ENCODE assay signal across 2 cellular contexts in the genomic region with DNA sequence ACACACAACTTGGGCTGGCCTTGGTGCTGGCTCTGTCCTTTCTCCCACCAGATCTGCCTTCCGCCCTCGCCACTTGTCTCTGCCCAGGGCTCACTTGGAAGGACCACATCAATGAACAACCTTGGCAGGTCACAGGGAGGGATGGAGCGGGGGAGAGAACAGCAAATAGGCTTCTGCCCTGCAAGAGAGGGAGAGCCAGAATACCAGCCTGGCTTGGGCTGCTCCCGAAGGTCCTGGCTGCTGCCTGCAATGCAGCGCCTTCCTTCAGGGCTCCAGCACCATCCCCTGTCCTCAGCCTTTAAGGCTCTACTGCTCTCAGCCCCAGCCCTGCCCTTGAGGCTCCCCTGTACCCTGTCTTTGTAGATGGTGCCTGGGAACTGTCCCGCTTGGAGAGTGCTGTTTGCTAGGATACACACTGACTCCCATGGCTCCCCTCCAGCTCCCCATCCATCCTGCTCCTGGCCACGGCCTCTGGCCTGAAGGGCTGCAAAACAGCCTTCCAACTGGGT.
TF ChIP-seq lines count a peak whose summit lies in the region.

No MANE protein-coding gene starts in this region.

TF ChIP-seq in IMR-90, 13 proteins besides CTCF, POLR2A, EP300 and RAD21:
- TF ChIP-seq FOS (IDR thresholded peaks at IDR 0.05; ENCODE audit: low read depth, low read length) (no peak), BHLHE40 (IDR thresholded peaks at IDR 0.05; ENCODE audit: low read depth, low read length) (no peak), CHD1 (IDR thresholded peaks at IDR 0.05; ENCODE audit: low read depth, low read length) (no peak), CEBPB (IDR thresholded peaks at IDR 0.05; ENCODE audit: low read depth, low read length) (no peak), RCOR1 (IDR thresholded peaks at IDR 0.05; ENCODE audit: insufficient replicate concordance, low read length) (no peak), NFE2L2 (IDR thresholded peaks at IDR 0.05; ENCODE audit: low read depth, low read length) (no peak), SMC3 (IDR thresholded peaks at IDR 0.05; ENCODE audit: low read depth, low read length) (no peak), MAFK (IDR thresholded peaks at IDR 0.05; ENCODE audit: low read depth, low read length) (no peak), RFX5 (IDR thresholded peaks at IDR 0.05; ENCODE audit: low read depth, low read length) (no peak), MXI1 (IDR thresholded peaks at IDR 0.05; ENCODE audit: borderline replicate concordance, low read depth, low read length) (no peak)
- TF ChIP-seq, protein P1, sequence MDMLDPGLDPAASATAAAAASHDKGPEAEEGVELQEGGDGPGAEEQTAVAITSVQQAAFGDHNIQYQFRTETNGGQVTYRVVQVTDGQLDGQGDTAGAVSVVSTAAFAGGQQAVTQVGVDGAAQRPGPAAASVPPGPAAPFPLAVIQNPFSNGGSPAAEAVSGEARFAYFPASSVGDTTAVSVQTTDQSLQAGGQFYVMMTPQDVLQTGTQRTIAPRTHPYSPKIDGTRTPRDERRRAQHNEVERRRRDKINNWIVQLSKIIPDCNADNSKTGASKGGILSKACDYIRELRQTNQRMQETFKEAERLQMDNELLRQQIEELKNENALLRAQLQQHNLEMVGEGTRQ (IDR thresholded peaks at IDR 0.05; ENCODE audit: low read depth, low read length) = no peak
- TF ChIP-seq, protein P2, sequence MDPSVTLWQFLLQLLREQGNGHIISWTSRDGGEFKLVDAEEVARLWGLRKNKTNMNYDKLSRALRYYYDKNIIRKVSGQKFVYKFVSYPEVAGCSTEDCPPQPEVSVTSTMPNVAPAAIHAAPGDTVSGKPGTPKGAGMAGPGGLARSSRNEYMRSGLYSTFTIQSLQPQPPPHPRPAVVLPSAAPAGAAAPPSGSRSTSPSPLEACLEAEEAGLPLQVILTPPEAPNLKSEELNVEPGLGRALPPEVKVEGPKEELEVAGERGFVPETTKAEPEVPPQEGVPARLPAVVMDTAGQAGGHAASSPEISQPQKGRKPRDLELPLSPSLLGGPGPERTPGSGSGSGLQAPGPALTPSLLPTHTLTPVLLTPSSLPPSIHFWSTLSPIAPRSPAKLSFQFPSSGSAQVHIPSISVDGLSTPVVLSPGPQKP (IDR thresholded peaks at IDR 0.05; ENCODE audit: borderline replicate concordance, low read depth, low read length) = no peak

TF ChIP-seq in K562, 482 proteins besides CTCF, POLR2A, EP300 and RAD21:
- TF ChIP-seq BRD4 (IDR thresholded peaks at IDR 0.05) (no peak), TRIM24 (IDR thresholded peaks at IDR 0.05) (no peak), SPI1 (IDR thresholded peaks at IDR 0.05; ENCODE audit: borderline replicate concordance, low read depth, low read length) (no peak), TCF7 (IDR thresholded peaks at IDR 0.05; ENCODE audit: borderline replicate concordance) (no peak), ZNF165 (CRISPR knock-in tag; IDR thresholded peaks at IDR 0.05; ENCODE audit: borderline replicate concordance) (no peak), RBM34 (IDR thresholded peaks at IDR 0.05; ENCODE audit: borderline replicate concordance, insufficient read depth, low read length) (no peak), TBP (optimal IDR thresholded peaks at IDR 0.05; ENCODE audit: low read depth, low read length) (no peak), CHD2 (IDR thresholded peaks at IDR 0.05; ENCODE audit: low read depth, low read length) (no peak), U2AF1 (optimal IDR thresholded peaks at IDR 0.05; ENCODE audit: low read depth, low read length) (no peak), ZNF586 (CRISPR knock-in tag; conservative IDR thresholded peaks at IDR 0.05) (no peak)
- TF ChIP-seq, protein P3, sequence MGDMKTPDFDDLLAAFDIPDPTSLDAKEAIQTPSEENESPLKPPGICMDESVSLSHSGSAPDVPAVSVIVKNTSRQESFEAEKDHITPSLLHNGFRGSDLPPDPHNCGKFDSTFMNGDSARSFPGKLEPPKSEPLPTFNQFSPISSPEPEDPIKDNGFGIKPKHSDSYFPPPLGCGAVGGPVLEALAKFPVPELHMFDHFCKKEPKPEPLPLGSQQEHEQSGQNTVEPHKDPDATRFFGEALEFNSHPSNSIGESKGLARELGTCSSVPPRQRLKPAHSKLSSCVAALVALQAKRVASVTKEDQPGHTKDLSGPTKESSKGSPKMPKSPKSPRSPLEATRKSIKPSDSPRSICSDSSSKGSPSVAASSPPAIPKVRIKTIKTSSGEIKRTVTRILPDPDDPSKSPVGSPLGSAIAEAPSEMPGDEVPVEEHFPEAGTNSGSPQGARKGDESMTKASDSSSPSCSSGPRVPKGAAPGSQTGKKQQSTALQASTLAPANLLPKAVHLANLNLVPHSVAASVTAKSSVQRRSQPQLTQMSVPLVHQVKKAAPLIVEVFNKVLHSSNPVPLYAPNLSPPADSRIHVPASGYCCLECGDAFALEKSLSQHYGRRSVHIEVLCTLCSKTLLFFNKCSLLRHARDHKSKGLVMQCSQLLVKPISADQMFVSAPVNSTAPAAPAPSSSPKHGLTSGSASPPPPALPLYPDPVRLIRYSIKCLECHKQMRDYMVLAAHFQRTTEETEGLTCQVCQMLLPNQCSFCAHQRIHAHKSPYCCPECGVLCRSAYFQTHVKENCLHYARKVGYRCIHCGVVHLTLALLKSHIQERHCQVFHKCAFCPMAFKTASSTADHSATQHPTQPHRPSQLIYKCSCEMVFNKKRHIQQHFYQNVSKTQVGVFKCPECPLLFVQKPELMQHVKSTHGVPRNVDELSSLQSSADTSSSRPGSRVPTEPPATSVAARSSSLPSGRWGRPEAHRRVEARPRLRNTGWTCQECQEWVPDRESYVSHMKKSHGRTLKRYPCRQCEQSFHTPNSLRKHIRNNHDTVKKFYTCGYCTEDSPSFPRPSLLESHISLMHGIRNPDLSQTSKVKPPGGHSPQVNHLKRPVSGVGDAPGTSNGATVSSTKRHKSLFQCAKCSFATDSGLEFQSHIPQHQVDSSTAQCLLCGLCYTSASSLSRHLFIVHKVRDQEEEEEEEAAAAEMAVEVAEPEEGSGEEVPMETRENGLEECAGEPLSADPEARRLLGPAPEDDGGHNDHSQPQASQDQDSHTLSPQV (IDR thresholded peaks at IDR 0.05) = no peak
- TF ChIP-seq, protein P4, sequence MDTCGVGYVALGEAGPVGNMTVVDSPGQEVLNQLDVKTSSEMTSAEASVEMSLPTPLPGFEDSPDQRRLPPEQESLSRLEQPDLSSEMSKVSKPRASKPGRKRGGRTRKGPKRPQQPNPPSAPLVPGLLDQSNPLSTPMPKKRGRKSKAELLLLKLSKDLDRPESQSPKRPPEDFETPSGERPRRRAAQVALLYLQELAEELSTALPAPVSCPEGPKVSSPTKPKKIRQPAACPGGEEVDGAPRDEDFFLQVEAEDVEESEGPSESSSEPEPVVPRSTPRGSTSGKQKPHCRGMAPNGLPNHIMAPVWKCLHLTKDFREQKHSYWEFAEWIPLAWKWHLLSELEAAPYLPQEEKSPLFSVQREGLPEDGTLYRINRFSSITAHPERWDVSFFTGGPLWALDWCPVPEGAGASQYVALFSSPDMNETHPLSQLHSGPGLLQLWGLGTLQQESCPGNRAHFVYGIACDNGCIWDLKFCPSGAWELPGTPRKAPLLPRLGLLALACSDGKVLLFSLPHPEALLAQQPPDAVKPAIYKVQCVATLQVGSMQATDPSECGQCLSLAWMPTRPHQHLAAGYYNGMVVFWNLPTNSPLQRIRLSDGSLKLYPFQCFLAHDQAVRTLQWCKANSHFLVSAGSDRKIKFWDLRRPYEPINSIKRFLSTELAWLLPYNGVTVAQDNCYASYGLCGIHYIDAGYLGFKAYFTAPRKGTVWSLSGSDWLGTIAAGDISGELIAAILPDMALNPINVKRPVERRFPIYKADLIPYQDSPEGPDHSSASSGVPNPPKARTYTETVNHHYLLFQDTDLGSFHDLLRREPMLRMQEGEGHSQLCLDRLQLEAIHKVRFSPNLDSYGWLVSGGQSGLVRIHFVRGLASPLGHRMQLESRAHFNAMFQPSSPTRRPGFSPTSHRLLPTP (IDR thresholded peaks at IDR 0.05; ENCODE audit: borderline replicate concordance, extremely low read depth, insufficient read length) = no peak
